Comparison of ENCODE assay signal across 18 cellular contexts in genomic region chr19:5253403-5254110, GRCh38.
DNase-seq lines count a peak whose midpoint lies in the region; ATAC-seq and TF ChIP-seq lines count a peak whose summit lies in the region.
"Had no signal": no experiment of that assay in that cellular context is flagged by ENCODE, and none has a peak within 500 bp of the region (broad histone marks: within the 10 kb centered on the region; RNA-seq: fewer than 3 reads in every experiment).

No MANE protein-coding gene starts in this region.

- no peaks in the 10 kb centered on the region for H3K27me3 ChIP-seq in MG63
- peaks cover 86% of the 10 kb centered on the region for H3K27me3 ChIP-seq in MM.1S (replicated peaks; ENCODE audit: insufficient read depth, low read length)
- H3K27me3 ChIP-seq: hepatocyte had no signal

- H3K4me3 ChIP-seq in MG63 (no peak overlapping the region), MM.1S (ENCODE audit: low read length) (no peak overlapping the region)
- H3K4me3 ChIP-seq: hepatocyte, SK-N-MC had no signal

- no peak overlapping the region for H2AFZ ChIP-seq in MM.1S (ENCODE audit: low read length)
- H2AFZ ChIP-seq: hepatocyte had no signal

- H3K4me1 ChIP-seq in MM.1S (ENCODE audit: low read length), result no peaks in the 10 kb centered on the region

- no peaks in the 10 kb centered on the region for H3K9me2 ChIP-seq in MM.1S (replicated peaks; ENCODE audit: insufficient read depth, low read length)

- no peaks in the 10 kb centered on the region for H3F3A ChIP-seq in MM.1S (ENCODE audit: insufficient read depth, low read length)

- peak; percentile 80 for DNase-seq in AG08395 (ENCODE audit: low spot score)
- DNase-seq in MG63, result peak; percentile 27
- no peak for DNase-seq in caudate nucleus (lab: John Stamatoyannopoulos, UW)
- DNase-seq in iris pigment epithelial cell (ENCODE audit: low read depth), result peak; percentile 39
- DNase-seq in NCI-H2029 (lab: John Stamatoyannopoulos, UW), result no peak
- no peak for DNase-seq in NCI-H1694 treated with DMSO at 0.1 percent for 48 hours (lab: John Stamatoyannopoulos, UW)
- DNase-seq in MM.1S, result no peak
- DNase-seq: activated CD4-positive, alpha-beta T cell treated with anti-CD3 and anti-CD28 coated beads, Interleukin-2, amount 10 ng/mL, durations not matched to agents 7 days and 5 days; activated naive CD4-positive, alpha-beta T cell treated with anti-CD3 and anti-CD28 coated beads for 36 hours; CD8-positive, alpha-beta T cell; DND-41; NCI-H2029 treated with DMSO at 0.1 percent for 48 hours; NCI-H510A; PC-3 had no signal

- H3K36me3 ChIP-seq in MG63 (no peaks in the 10 kb centered on the region; the same call in 1 of the 2 replicates), MM.1S (replicated peaks; ENCODE audit: insufficient read depth, low read length) (no peaks in the 10 kb centered on the region)

- no peak overlapping the region for H3K4me2 ChIP-seq in MM.1S (ENCODE audit: low read depth, low read length)
- H3K4me2 ChIP-seq: hepatocyte had no signal

- no peak overlapping the region for H3K9ac ChIP-seq in MM.1S (ENCODE audit: low read length)

- H3K27ac ChIP-seq in caudate nucleus (ENCODE audit: low read depth, low read length) (peak overlapping the region; percentile 23), MM.1S (ENCODE audit: low read length) (no peak overlapping the region)
- H3K27ac ChIP-seq: hepatocyte, SK-N-MC had no signal

- H3K9me3 ChIP-seq in MG63, result no peaks in the 10 kb centered on the region
- H3K9me3 ChIP-seq in MM.1S (replicated peaks; ENCODE audit: insufficient read depth, low read length), result no peaks in the 10 kb centered on the region

- H3K79me2 ChIP-seq in MM.1S (ENCODE audit: low read length), result no peaks in the 10 kb centered on the region
- H3K79me2 ChIP-seq: hepatocyte had no signal

- ATAC-seq in GM19467 (IDR thresholded peaks at IDR 0.05; ENCODE audit: unreplicated experiment), result no peak
- ATAC-seq: CD8-positive, alpha-beta T cell; HCT116; PC-3 had no signal

- no peak for TF ChIP-seq CTCF in MM.1S (IDR thresholded peaks at IDR 0.05; ENCODE audit: low read length)

- H4K20me1 ChIP-seq in MM.1S (ENCODE audit: insufficient read depth, low read length), result no peaks in the 10 kb centered on the region

Comparison
In these comparisons a context has a peak if more than half of its experiments do, and no peak if none do; other contexts are left out.
1. DNase-seq: peak in AG08395 (single experiment), MG63 (single experiment) and iris pigment epithelial cell (single experiment); none in caudate nucleus (0 of 61), NCI-H2029 (single experiment), NCI-H1694 treated with DMSO at 0.1 percent for 48 hours (single experiment) and MM.1S (single experiment).